In the genomic region with DNA sequence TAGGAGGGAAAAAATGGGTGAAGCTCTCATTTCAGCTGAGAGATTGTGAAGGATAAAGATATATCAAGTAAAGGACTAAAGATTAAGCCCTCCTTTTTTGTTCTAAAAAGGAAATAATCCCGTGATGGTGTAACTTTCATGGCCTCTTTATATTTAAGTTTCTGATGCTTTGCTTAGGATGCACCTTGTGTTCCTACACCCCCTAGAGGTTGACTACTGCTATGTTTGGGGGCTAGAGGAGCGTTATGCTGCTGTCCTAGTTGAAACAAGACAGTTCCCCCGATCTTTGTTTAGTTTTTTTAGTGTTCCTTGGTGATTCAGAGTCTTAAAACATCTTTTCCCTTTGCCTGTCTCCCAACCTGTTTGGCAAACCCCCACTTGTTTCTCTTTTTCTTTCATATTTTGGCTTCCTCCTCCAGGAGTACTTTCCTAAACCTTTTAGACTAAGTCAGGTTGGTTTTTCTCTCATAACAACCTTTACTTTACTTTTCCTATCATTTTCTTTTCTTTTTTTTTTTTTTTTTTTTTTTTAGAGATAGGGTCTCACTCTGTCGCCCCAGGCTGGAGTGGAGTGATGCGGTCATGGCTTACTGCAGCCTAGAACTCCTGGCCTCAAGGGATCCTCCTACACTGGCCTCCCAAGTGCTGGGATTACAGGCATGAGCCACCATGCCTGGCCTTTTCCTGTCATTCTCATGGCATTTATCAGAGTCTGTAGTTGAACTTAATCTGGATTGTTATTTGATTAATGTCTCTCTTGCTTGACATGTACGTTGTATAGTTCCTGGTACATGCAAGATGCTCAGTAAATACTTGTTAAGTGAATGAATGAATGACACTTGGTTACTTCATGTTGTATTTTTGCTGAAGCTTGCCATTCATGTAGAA, we compare ENCODE assay signal across 8 cellular contexts. TPM values are rescaled to one million over a fixed set of nuclear protein-coding genes. Genes with fewer than 3 reads are reported as not detected.
DNase-seq lines count a peak whose midpoint lies in the region; ATAC-seq and TF ChIP-seq lines count a peak whose summit lies in the region.

No MANE protein-coding gene starts in this region.

- H3K27ac Mint-ChIP-seq in mesothelial cell of epicardium, result peak overlapping the region; percentile 72

- peaks cover 16% of the 10 kb centered on the region for H3K36me3 Mint-ChIP-seq in mesothelial cell of epicardium

- no peaks in the 10 kb centered on the region for H3K9me3 ChIP-seq in Karpas-422 (ENCODE audit: low read length)

- no peak for ATAC-seq in GM21717 (IDR thresholded peaks at IDR 0.05; ENCODE audit: unreplicated experiment)

- H3K4me3 ChIP-seq in AG09309 (ENCODE audit: control insufficient read depth, low read depth, low read length) (no peak overlapping the region), Karpas-422 (ENCODE audit: low read length) (peak overlapping the region; percentile 98)

- H3K4me2 ChIP-seq in Karpas-422 (ENCODE audit: low read depth, low read length, poor library complexity, severe bottlenecking), result peak overlapping the region; percentile 95

- H3K9me2 ChIP-seq in Karpas-422 (replicated peaks; ENCODE audit: insufficient read depth, low read length), result no peaks in the 10 kb centered on the region

- H3K9me3 Mint-ChIP-seq in mesothelial cell of epicardium, result no peaks in the 10 kb centered on the region

- H3K27me3 Mint-ChIP-seq in mesothelial cell of epicardium (ENCODE audit: low read depth), result no peaks in the 10 kb centered on the region

- peaks cover 50% of the 10 kb centered on the region; the same call in 1 of the 2 replicates for H3K36me3 ChIP-seq in Karpas-422 (ENCODE audit: insufficient read depth, low read length)

- no peaks in the 10 kb centered on the region for H3K27me3 ChIP-seq in Karpas-422 (ENCODE audit: low read length)

- intact Hi-C loops in posterior cingulate gyrus (cut with DNase I), result no loop called here

- peak; percentile 68 for TF ChIP-seq CTCF in AG09309 (IDR thresholded peaks at IDR 0.05; ENCODE audit: control insufficient read depth, insufficient read depth, low read depth, low read length, missing control alignments)
- TF ChIP-seq CTCF in GM10266 (IDR thresholded peaks at IDR 0.05; ENCODE audit: control insufficient read depth, insufficient read depth, low read depth, missing control alignments), result peak; percentile 80
- no peak for TF ChIP-seq CTCF in mesothelial cell of epicardium (IDR thresholded peaks at IDR 0.05; ENCODE audit: unreplicated experiment)

- H3K4me1 ChIP-seq in Karpas-422 (ENCODE audit: low read length), result peaks cover 30% of the 10 kb centered on the region

- peaks cover 81% of the 10 kb centered on the region for H3K79me2 ChIP-seq in Karpas-422 (ENCODE audit: low read length)

- DNase-seq in AG09309 (ENCODE audit: low read depth) (no peak), GM10266 (ENCODE audit: extremely low spot score) (peak; percentile 80), Karpas-422 (peak; percentile 82), SKM-1 (lab: John Stamatoyannopoulos, UW; ENCODE audit: unreplicated experiment) (peak; percentile 32), cerebellum (ENCODE audit: low spot score) (peak; percentile 49), mesothelial cell of epicardium (ENCODE audit: low spot score in 2 of 2, unreplicated experiment in 2 of 2) (no peak), posterior cingulate gyrus (no peak)

- 0 out of 2 replicates have a peak overlapping the region, but pooled peaks have one; percentile 12 for H3K27ac ChIP-seq in Karpas-422 (ENCODE audit: low read length)

- H3K9ac ChIP-seq in Karpas-422 (ENCODE audit: low read length), result peak overlapping the region; percentile 98

- peaks cover 27% of the 10 kb centered on the region for H3K4me1 Mint-ChIP-seq in mesothelial cell of epicardium

- peak overlapping the region; percentile 98 for H3K4me3 Mint-ChIP-seq in mesothelial cell of epicardium

- no peak overlapping the region for H2AFZ ChIP-seq in Karpas-422 (ENCODE audit: low read length)

- peaks cover 44% of the 10 kb centered on the region for H4K20me1 ChIP-seq in Karpas-422 (ENCODE audit: insufficient read depth, low read depth, low read length)

RNA-seq across cellular contexts. Expression of a gene that starts 2.8 kb away (rescaled TPM):
- total RNA-seq in Karpas-422 (2014; rRNA removed; shearing (Covaris generic); ENCODE audit: low replicate concordance), result 190 and 313 TPM in 2 replicates
- 114 TPM for total RNA-seq in cerebellum
- 98.7 to 113 TPM (median 106 TPM) in 3 replicates for total RNA-seq in mesothelial cell of epicardium

RNA-seq across cellular contexts. Expression of a gene that starts 26.8 kb away (rescaled TPM):
- 38.1 and 38.7 TPM in 2 replicates for total RNA-seq in Karpas-422 (2014; rRNA removed; shearing (Covaris generic); ENCODE audit: low replicate concordance)
- total RNA-seq in cerebellum (12.4 TPM), mesothelial cell of epicardium (10.0 to 16.5 TPM (median 12.5 TPM) in 3 replicates)

RNA-seq across cellular contexts. Expression of a gene that starts 50.6 kb away (rescaled TPM):
- total RNA-seq in Karpas-422 (2014; rRNA removed; shearing (Covaris generic); ENCODE audit: low replicate concordance), result 0.72 and 1.1 TPM in 2 replicates
- total RNA-seq in cerebellum, result 9.5 TPM
- total RNA-seq in mesothelial cell of epicardium, result 42.3 to 45.9 TPM (median 42.5 TPM) in 3 replicates

Comparison
In these comparisons a context has a peak if more than half of its experiments do, and no peak if none do; other contexts are left out.
1. DNase-seq: peak in GM10266 (single experiment), Karpas-422 (single experiment), SKM-1 (single experiment) and cerebellum (single experiment); none in AG09309 (single experiment), mesothelial cell of epicardium (0 of 2) and posterior cingulate gyrus (0 of 10).